8 cellular contexts compared by ENCODE assay signal in the genomic region with DNA sequence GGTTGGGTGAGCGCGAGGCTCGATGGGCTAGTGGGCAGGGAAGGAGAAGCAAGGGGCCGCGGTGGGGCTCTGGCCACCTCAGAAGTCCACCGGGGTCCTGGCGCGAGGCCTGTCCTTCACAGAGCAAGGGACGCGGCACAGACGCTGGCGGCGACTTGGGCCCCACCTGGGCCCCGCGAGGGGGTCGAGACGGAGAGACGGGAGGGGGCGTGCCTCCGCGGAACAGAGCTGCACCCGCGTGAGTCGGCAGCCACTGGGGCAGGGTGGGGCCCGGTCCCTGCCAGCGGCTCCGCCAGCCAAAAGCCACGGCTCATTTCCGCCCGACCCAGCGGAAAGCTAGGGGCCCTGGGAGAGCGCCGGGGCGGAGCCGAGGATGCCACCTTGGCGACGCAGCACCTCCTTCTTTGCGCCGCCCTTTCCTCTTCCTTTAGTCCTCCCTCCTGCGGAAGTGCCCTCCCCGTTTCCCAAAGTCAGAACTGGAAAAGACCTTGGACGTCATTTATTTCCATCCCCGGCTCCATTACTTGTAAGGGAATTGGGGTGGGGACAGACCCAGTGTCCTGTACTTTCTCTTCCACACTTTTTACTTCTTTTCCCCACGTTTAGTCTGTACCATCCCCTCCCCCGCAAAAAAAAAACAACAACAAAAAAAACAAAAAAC. TPM values are rescaled to one million over a fixed set of nuclear protein-coding genes. Genes with fewer than 3 reads are reported as not detected.
A peak's percentile ranks its signal among the peaks of the same experiment; 100 is the strongest.
DNase-seq lines count a peak whose midpoint lies in the region; ATAC-seq and TF ChIP-seq lines count a peak whose summit lies in the region.

A gene (minus strand): TSS at position 307 of the 661 bp plus-strand sequence. CDS start 1,063 bp downstream, outside the sequence.

- intact Hi-C loops in Right ventricle myocardium superior (cut with DNase I), result no loop called here
- intact Hi-C loops in tibial artery (cut with DNase I; ENCODE audit: low total_unique reads), result loop anchor here (5.0 kb wide), 1 partner anchor 41 kb away; a partner anchor contains a TSS

- ATAC-seq in HG02759 (IDR thresholded peaks at IDR 0.05; ENCODE audit: unreplicated experiment), result peak; percentile 96
- peak; percentile 96 for ATAC-seq in Right ventricle myocardium superior (ENCODE audit: poor library complexity)

- H3K36me3 ChIP-seq in parathyroid adenoma (ENCODE audit: control insufficient read depth, insufficient read depth, low read length), result no peaks in the 10 kb centered on the region
- H3K36me3 ChIP-seq in tibial artery, result peaks cover 0 to 50% (median 36%) of the 10 kb centered on the region in 3 donors

- TF ChIP-seq CTCF in GM12865 (IDR thresholded peaks at IDR 0.05; ENCODE audit: insufficient read depth, low read depth, low read length, missing control alignments), result no peak
- TF ChIP-seq CTCF in parathyroid adenoma (IDR thresholded peaks at IDR 0.05), result no peak
- no peak for TF ChIP-seq CTCF in tibial artery (IDR thresholded peaks at IDR 0.05)

- H3K9me3 ChIP-seq in parathyroid adenoma (ENCODE audit: control insufficient read depth, low read length) (no peaks in the 10 kb centered on the region), tibial artery (no peaks in the 10 kb centered on the region)

- H3K27me3 ChIP-seq in parathyroid adenoma (ENCODE audit: control insufficient read depth, insufficient read depth, low read length) (no peaks in the 10 kb centered on the region), tibial artery (no peaks in the 10 kb centered on the region)

- H3K79me2 ChIP-seq in parathyroid adenoma, result peaks cover 8% of the 10 kb centered on the region

- peaks cover 36% of the 10 kb centered on the region for H3K4me1 ChIP-seq in parathyroid adenoma
- H3K4me1 ChIP-seq in tibial artery, result peaks cover 3 to 31% (median 18%) of the 10 kb centered on the region in 4 donors

- peak within 1 kb of the TSS; percentile 46 for H3K9ac ChIP-seq in parathyroid adenoma

- peak within 1 kb of the TSS; percentile 78 for H3K4me3 ChIP-seq in GM12865 (ENCODE audit: low read depth, low read length)
- peak within 1 kb of the TSS; percentile 73 for H3K4me3 ChIP-seq in parathyroid adenoma (ENCODE audit: low read depth, low read length)
- peak within 1 kb of the TSS; percentile 64 for H3K4me3 ChIP-seq in tibial artery

- peak within 1 kb of the TSS; percentile 75 for H3K27ac ChIP-seq in parathyroid adenoma
- H3K27ac ChIP-seq in tibial artery, result peak within 1 kb of the TSS; percentile 86 to 95

- DNase-seq in GM12865 (ENCODE audit: low read depth) (peak; percentile 93), NCI-H1436 (lab: John Stamatoyannopoulos, UW) (peak; percentile 86), SW480 (ENCODE audit: low spot score) (peak; percentile 89), Right ventricle myocardium superior (peak; percentile 96), tibial artery (peak; percentile 93 to 96)
- peak; percentile 77 for DNase-seq in activated naive CD8-positive, alpha-beta T cell treated with anti-CD3 and anti-CD28 coated beads, Interleukin-2, amount 50 U/mL, for 16 hours (ENCODE audit: low read depth, low spot score)

- H3K4me2 ChIP-seq in parathyroid adenoma (ENCODE audit: low read length), result peak within 1 kb of the TSS; percentile 96

- H2AFZ ChIP-seq in parathyroid adenoma, result peak within 1 kb of the TSS; percentile 89

RNA-seq across cellular contexts. Expression of the gene that starts here (rescaled TPM):
- total RNA-seq in Right ventricle myocardium superior, result 6.8 TPM

Comparison
In these comparisons a context has a peak if more than half of its experiments do, and no peak if none do; other contexts are left out.
1. Peak in every context shown above with its lines: DNase-seq, ATAC-seq, H3K4me3 ChIP-seq and H3K27ac ChIP-seq.